In genomic region chr19:40614595-40615411, GRCh38 we compare ENCODE assay signal across 2 cellular contexts.
TF ChIP-seq lines count a peak whose summit lies in the region.

No MANE protein-coding gene starts in this region.

TF ChIP-seq in IMR-90, 13 proteins besides CTCF, POLR2A, EP300 and RAD21:
- TF ChIP-seq NFE2L2 (IDR thresholded peaks at IDR 0.05; ENCODE audit: low read depth, low read length) = 0 out of 2 replicates have a peak, but pooled peaks have one; percentile 40
- peak; percentile 74 for TF ChIP-seq FOS (IDR thresholded peaks at IDR 0.05; ENCODE audit: low read depth, low read length)
- peak; percentile 88 for TF ChIP-seq MAZ (IDR thresholded peaks at IDR 0.05; ENCODE audit: borderline replicate concordance, low read depth, low read length)
- no peak for TF ChIP-seq USF2 (IDR thresholded peaks at IDR 0.05; ENCODE audit: low read depth, low read length)

TF ChIP-seq in K562, 482 proteins besides CTCF, POLR2A, EP300 and RAD21 (continues in another document):
- TF ChIP-seq NR2C2 (CRISPR knock-in tag; IDR thresholded peaks at IDR 0.05) = no peak
- TF ChIP-seq NR2C2 (tag; IDR thresholded peaks at IDR 0.05) = peak; percentile 47; the same call in 1 of the 2 replicates
- TF ChIP-seq ZBTB40 (IDR thresholded peaks at IDR 0.05) = no peak
- TF ChIP-seq ZBTB40 (CRISPR knock-in tag; IDR thresholded peaks at IDR 0.05) = no peak
- no peak for TF ChIP-seq PTRF (tag; IDR thresholded peaks at IDR 0.05)
- peak; percentile 14; the same call in 1 of the 2 replicates for TF ChIP-seq HCFC1 (IDR thresholded peaks at IDR 0.05; ENCODE audit: low read depth, low read length)
- 0 out of 2 replicates have a peak, but pooled peaks have one; percentile 18 for TF ChIP-seq FOXP1 (CRISPR knock-in tag; IDR thresholded peaks at IDR 0.05)
- no peak for TF ChIP-seq ERF (CRISPR knock-in tag; IDR thresholded peaks at IDR 0.05)
- TF ChIP-seq TEAD2 (tag; IDR thresholded peaks at IDR 0.05) = no peak
- TF ChIP-seq NEUROD1 (IDR thresholded peaks at IDR 0.05; ENCODE audit: borderline replicate concordance, low read depth, low read length, partially characterized antibody) = peak; percentile 94
- peak; percentile 64 for TF ChIP-seq XRCC5 (IDR thresholded peaks at IDR 0.05; ENCODE audit: low read depth, low read length)
- TF ChIP-seq MNT (conservative IDR thresholded peaks at IDR 0.05) = peak in 1 of 2 experiments; percentile 26; a peak in 1 of 4 replicates
- peak; percentile 16; the same call in 1 of the 2 replicates for TF ChIP-seq MBD2 (IDR thresholded peaks at IDR 0.05; ENCODE audit: borderline replicate concordance, low read depth)
- no peak for TF ChIP-seq SFPQ (IDR thresholded peaks at IDR 0.05; ENCODE audit: low read depth, low read length)
- 0 out of 2 replicates have a peak, but pooled peaks have one; percentile 8 for TF ChIP-seq PHB2 (IDR thresholded peaks at IDR 0.05; ENCODE audit: low read depth)
- peak; percentile 30; the same call in 1 of the 2 replicates for TF ChIP-seq LARP7 (IDR thresholded peaks at IDR 0.05)
- TF ChIP-seq TFAP4 (CRISPR knock-in tag; IDR thresholded peaks at IDR 0.05; ENCODE audit: borderline replicate concordance) = peak; percentile 37; the same call in 1 of the 2 replicates
- no peak for TF ChIP-seq MEF2D (tag; conservative IDR thresholded peaks at IDR 0.05; ENCODE audit: low read depth)
- TF ChIP-seq ATF3 (IDR thresholded peaks at IDR 0.05) = no peak
- no peak for TF ChIP-seq ATF3 (CRISPR knock-in tag; conservative IDR thresholded peaks at IDR 0.05)
- TF ChIP-seq CREB1 (IDR thresholded peaks at IDR 0.05) = peak; percentile 14; the same call in 1 of the 2 replicates
- TF ChIP-seq CREB1 (CRISPR knock-in tag; IDR thresholded peaks at IDR 0.05) = no peak
- TF ChIP-seq PHF8 (IDR thresholded peaks at IDR 0.05; ENCODE audit: borderline replicate concordance, low read length) = peak; percentile 20; the same call in 1 of the 2 replicates
- TF ChIP-seq JUND (IDR thresholded peaks at IDR 0.05; ENCODE audit: borderline replicate concordance, low read depth, low read length) = 0 out of 2 replicates have a peak, but pooled peaks have one; percentile 7
- no peak for TF ChIP-seq JUND (tag; IDR thresholded peaks at IDR 0.05; ENCODE audit: borderline replicate concordance, low read depth, low read length)
- TF ChIP-seq HNRNPK (IDR thresholded peaks at IDR 0.05; ENCODE audit: low read depth, low read length, poor library complexity, severe bottlenecking) = no peak
- 0 out of 4 replicates have a peak, but pooled peaks of 1 of the 2 experiments have one; percentile 7 for TF ChIP-seq FOXA3 (CRISPR knock-in tag; conservative IDR thresholded peaks at IDR 0.05 in 1 of 2, IDR thresholded peaks at IDR 0.05 in 1 of 2)
- no peak for TF ChIP-seq DEAF1 (CRISPR knock-in tag; IDR thresholded peaks at IDR 0.05)
- peak; percentile 18; the same call in 1 of the 2 replicates for TF ChIP-seq MTA3 (IDR thresholded peaks at IDR 0.05; ENCODE audit: borderline replicate concordance)
- no peak for TF ChIP-seq KLF1 (tag; IDR thresholded peaks at IDR 0.05)
- peak; percentile 39 for TF ChIP-seq TBP (optimal IDR thresholded peaks at IDR 0.05; ENCODE audit: low read depth, low read length)
- TF ChIP-seq NBN (IDR thresholded peaks at IDR 0.05; ENCODE audit: low read depth) = peak; percentile 40; the same call in 1 of the 2 replicates
- TF ChIP-seq CHD2 (IDR thresholded peaks at IDR 0.05; ENCODE audit: low read depth, low read length) = 0 out of 2 replicates have a peak, but pooled peaks have one; percentile 29
- 0 out of 4 replicates have a peak, but pooled peaks of 1 of the 2 experiments have one; percentile 18 for TF ChIP-seq FOXK2 (conservative IDR thresholded peaks at IDR 0.05 in 1 of 2, IDR thresholded peaks at IDR 0.05 in 1 of 2; ENCODE audit: low read depth in 2 of 2)
- 0 out of 2 replicates have a peak, but pooled peaks have one; percentile 5 for TF ChIP-seq SUPT5H (IDR thresholded peaks at IDR 0.05)
- peak; percentile 59 for TF ChIP-seq FOSL1 (tag; conservative IDR thresholded peaks at IDR 0.05)
- TF ChIP-seq ARID4B (CRISPR knock-in tag; IDR thresholded peaks at IDR 0.05) = peak; percentile 52; the same call in 1 of the 2 replicates
- TF ChIP-seq POLR2AphosphoS5 (IDR thresholded peaks at IDR 0.05; ENCODE audit: control insufficient read depth, insufficient read depth, low read depth, low read length) = peak; percentile 21; the same call in 1 of the 2 replicates
